ENCODE assay signal across 1 cellular context in genomic region chr2:11422901-11423435, GRCh38.
TF ChIP-seq lines count a peak whose summit lies in the region.

No MANE protein-coding gene starts in this region.

TF ChIP-seq in HepG2, 621 proteins besides CTCF, POLR2A, EP300 and RAD21 (continued from another document and continues in another):
- TF ChIP-seq ZNF407 (CRISPR knock-in tag; IDR thresholded peaks at IDR 0.05; ENCODE audit: not compliant biosample characterization): no peak
- TF ChIP-seq GZF1 (CRISPR knock-in tag; IDR thresholded peaks at IDR 0.05): no peak
- TF ChIP-seq ZNF101 (CRISPR knock-in tag; IDR thresholded peaks at IDR 0.05; ENCODE audit: borderline replicate concordance, low read depth): no peak
- TF ChIP-seq HNRNPK (IDR thresholded peaks at IDR 0.05; ENCODE audit: low read depth, low read length, poor library complexity, severe bottlenecking): no peak
- no peak for TF ChIP-seq MXD3 (CRISPR knock-in tag; IDR thresholded peaks at IDR 0.05)
- TF ChIP-seq CREB3 (CRISPR knock-in tag; IDR thresholded peaks at IDR 0.05): no peak
- TF ChIP-seq TBL1XR1 (IDR thresholded peaks at IDR 0.05; ENCODE audit: borderline replicate concordance, low read length, partially characterized antibody): no peak
- TF ChIP-seq PRDM4 (CRISPR knock-in tag; IDR thresholded peaks at IDR 0.05; ENCODE audit: borderline replicate concordance): no peak
- TF ChIP-seq ZNF3 (CRISPR knock-in tag; IDR thresholded peaks at IDR 0.05): peak; percentile 88
- TF ChIP-seq DR1 (CRISPR knock-in tag; IDR thresholded peaks at IDR 0.05): no peak
- TF ChIP-seq ZNF577 (CRISPR knock-in tag; IDR thresholded peaks at IDR 0.05; ENCODE audit: borderline replicate concordance, low read depth): no peak
- no peak for TF ChIP-seq CREB1 (IDR thresholded peaks at IDR 0.05)
- TF ChIP-seq CREB1 (CRISPR knock-in tag; IDR thresholded peaks at IDR 0.05): peak; percentile 50
- peak; percentile 23; the same call in 1 of the 2 replicates for TF ChIP-seq ZNF280D (CRISPR knock-in tag; IDR thresholded peaks at IDR 0.05)
- TF ChIP-seq ZNF44 (CRISPR knock-in tag; IDR thresholded peaks at IDR 0.05): no peak
- TF ChIP-seq SYNCRIP (IDR thresholded peaks at IDR 0.05; ENCODE audit: insufficient read depth, low read depth, low read length): no peak
- no peak; the same call in 1 of the 2 replicates for TF ChIP-seq ZSCAN29 (CRISPR knock-in tag; conservative IDR thresholded peaks at IDR 0.05)
- TF ChIP-seq, protein P1, sequence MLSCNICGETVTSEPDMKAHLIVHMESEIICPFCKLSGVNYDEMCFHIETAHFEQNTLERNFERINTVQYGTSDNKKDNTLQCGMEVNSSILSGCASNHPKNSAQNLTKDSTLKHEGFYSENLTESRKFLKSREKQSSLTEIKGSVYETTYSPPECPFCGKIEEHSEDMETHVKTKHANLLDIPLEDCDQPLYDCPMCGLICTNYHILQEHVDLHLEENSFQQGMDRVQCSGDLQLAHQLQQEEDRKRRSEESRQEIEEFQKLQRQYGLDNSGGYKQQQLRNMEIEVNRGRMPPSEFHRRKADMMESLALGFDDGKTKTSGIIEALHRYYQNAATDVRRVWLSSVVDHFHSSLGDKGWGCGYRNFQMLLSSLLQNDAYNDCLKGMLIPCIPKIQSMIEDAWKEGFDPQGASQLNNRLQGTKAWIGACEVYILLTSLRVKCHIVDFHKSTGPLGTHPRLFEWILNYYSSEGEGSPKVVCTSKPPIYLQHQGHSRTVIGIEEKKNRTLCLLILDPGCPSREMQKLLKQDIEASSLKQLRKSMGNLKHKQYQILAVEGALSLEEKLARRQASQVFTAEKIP (CRISPR knock-in tag; IDR thresholded peaks at IDR 0.05; ENCODE audit: borderline replicate concordance): no peak
- no peak for TF ChIP-seq HMGA1 (CRISPR knock-in tag; conservative IDR thresholded peaks at IDR 0.05)
- TF ChIP-seq GABPB1 (CRISPR knock-in tag; IDR thresholded peaks at IDR 0.05): peak; percentile 39; the same call in 1 of the 2 replicates
- no peak for TF ChIP-seq JARID2 (CRISPR knock-in tag; IDR thresholded peaks at IDR 0.05; ENCODE audit: insufficient replicate concordance)
- no peak for TF ChIP-seq FOXK2 (IDR thresholded peaks at IDR 0.05)
- TF ChIP-seq ZBTB46 (CRISPR knock-in tag; IDR thresholded peaks at IDR 0.05; ENCODE audit: borderline replicate concordance): no peak
- TF ChIP-seq, protein P2, sequence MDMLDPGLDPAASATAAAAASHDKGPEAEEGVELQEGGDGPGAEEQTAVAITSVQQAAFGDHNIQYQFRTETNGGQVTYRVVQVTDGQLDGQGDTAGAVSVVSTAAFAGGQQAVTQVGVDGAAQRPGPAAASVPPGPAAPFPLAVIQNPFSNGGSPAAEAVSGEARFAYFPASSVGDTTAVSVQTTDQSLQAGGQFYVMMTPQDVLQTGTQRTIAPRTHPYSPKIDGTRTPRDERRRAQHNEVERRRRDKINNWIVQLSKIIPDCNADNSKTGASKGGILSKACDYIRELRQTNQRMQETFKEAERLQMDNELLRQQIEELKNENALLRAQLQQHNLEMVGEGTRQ (IDR thresholded peaks at IDR 0.05; ENCODE audit: low read depth, low read length): no peak
- TF ChIP-seq, protein P2 (CRISPR knock-in tag; IDR thresholded peaks at IDR 0.05; ENCODE audit: borderline replicate concordance): no peak
- no peak for TF ChIP-seq CBFB (CRISPR knock-in tag; IDR thresholded peaks at IDR 0.05)
- TF ChIP-seq, protein P3, sequence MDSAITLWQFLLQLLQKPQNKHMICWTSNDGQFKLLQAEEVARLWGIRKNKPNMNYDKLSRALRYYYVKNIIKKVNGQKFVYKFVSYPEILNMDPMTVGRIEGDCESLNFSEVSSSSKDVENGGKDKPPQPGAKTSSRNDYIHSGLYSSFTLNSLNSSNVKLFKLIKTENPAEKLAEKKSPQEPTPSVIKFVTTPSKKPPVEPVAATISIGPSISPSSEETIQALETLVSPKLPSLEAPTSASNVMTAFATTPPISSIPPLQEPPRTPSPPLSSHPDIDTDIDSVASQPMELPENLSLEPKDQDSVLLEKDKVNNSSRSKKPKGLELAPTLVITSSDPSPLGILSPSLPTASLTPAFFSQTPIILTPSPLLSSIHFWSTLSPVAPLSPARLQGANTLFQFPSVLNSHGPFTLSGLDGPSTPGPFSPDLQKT (CRISPR knock-in tag; IDR thresholded peaks at IDR 0.05; ENCODE audit: borderline replicate concordance): no peak
- no peak for TF ChIP-seq ZEB1 (IDR thresholded peaks at IDR 0.05; ENCODE audit: insufficient replicate concordance, low read depth)
- TF ChIP-seq ETV5 (CRISPR knock-in tag; IDR thresholded peaks at IDR 0.05; ENCODE audit: borderline replicate concordance): no peak
- TF ChIP-seq NONO (IDR thresholded peaks at IDR 0.05): no peak
- TF ChIP-seq NONO (CRISPR knock-in tag; conservative IDR thresholded peaks at IDR 0.05): no peak; the same call in 1 of the 2 replicates
- 0 out of 2 replicates have a peak, but pooled peaks have one; percentile 42 for TF ChIP-seq TMF1 (CRISPR knock-in tag; IDR thresholded peaks at IDR 0.05; ENCODE audit: low read depth)
- TF ChIP-seq THAP11 (CRISPR knock-in tag; IDR thresholded peaks at IDR 0.05): peak; percentile 41; the same call in 1 of the 2 replicates
- no peak for TF ChIP-seq PRPF4 (IDR thresholded peaks at IDR 0.05; ENCODE audit: low read depth, low read length, poor library complexity, severe bottlenecking)
- TF ChIP-seq RBFOX2 (IDR thresholded peaks at IDR 0.05; ENCODE audit: low read depth, low read length): no peak
- no peak for TF ChIP-seq ZSCAN30 (CRISPR knock-in tag; IDR thresholded peaks at IDR 0.05)
